ENCODE assay signal across 12 cellular contexts in the genomic region with DNA sequence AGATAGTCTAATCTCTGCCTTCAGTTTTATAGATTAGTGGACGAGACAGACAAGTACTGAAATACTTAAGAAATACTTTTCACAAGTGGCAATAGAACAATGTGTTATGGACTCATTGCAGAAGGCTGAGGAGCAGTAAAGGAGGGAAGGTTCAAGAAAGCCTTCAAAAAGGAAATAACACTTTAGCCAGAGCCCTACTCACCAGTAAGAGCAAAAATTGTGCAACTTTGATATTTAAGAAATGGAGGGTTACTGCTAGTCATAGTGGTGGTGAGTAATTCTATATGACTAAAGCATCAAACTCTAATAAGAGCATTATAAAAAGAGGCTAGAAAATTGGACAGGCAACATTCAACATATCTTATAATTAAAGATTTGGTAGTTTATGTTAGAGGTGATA. TPM values are rescaled to one million over a fixed set of nuclear protein-coding genes. Genes with fewer than 3 reads are reported as not detected.
A peak's percentile ranks its signal among the peaks of the same experiment; 100 is the strongest.
DNase-seq lines count a peak whose midpoint lies in the region; ATAC-seq and TF ChIP-seq lines count a peak whose summit lies in the region.
"Had no signal": no experiment of that assay in that cellular context is flagged by ENCODE, and none has a peak within 500 bp of the region (broad histone marks: within the 10 kb centered on the region; RNA-seq: fewer than 3 reads in every experiment).

No MANE protein-coding gene starts in this region.

- peaks cover 3% of the 10 kb centered on the region; the same call in 1 of the 2 replicates for H3K9me2 ChIP-seq in GM23248 (ENCODE audit: insufficient read depth)

- H3K36me3 Mint-ChIP-seq in progenitor cell of endocrine pancreas (ENCODE audit: insufficient read depth): peaks cover 9% of the 10 kb centered on the region

- peak; percentile 92 for DNase-seq in GM23248
- DNase-seq in OCI-M1 (lab: John Stamatoyannopoulos, UW): peak; percentile 54
- DNase-seq in fibroblast of gingiva (ENCODE audit: low read depth): peak; percentile 74
- no peak for DNase-seq in progenitor cell of endocrine pancreas (ENCODE audit: low spot score, unreplicated experiment)
- no peak for DNase-seq in HT-29 (ENCODE audit: low spot score)
- no peak for DNase-seq in SW 1271 (lab: John Stamatoyannopoulos, UW)
- DNase-seq: activated CD4-positive, alpha-beta T cell treated with anti-CD3 and anti-CD28 coated beads for 48 hours; activated naive CD4-positive, alpha-beta T cell treated with anti-CD3 and anti-CD28 coated beads for 36 hours; Calu3 had no signal

- peaks cover 12% of the 10 kb centered on the region for H3K4me1 Mint-ChIP-seq in progenitor cell of endocrine pancreas (ENCODE audit: low read depth)

- H3K4me2 ChIP-seq in GM23248 (ENCODE audit: unreplicated experiment): peak overlapping the region; percentile 25

- H3F3A ChIP-seq in GM23248 (ENCODE audit: insufficient read depth): peaks cover 68% of the 10 kb centered on the region

- peak overlapping the region; percentile 12; the same call in 1 of the 2 replicates for H3K4me3 ChIP-seq in GM23248
- H3K4me3 ChIP-seq: skin epidermis had no signal

- in situ Hi-C loops in GM23248 (cut with MboI): no loop called here

- H3K4me1 ChIP-seq in GM23248 (ENCODE audit: insufficient read depth): peaks cover 57% of the 10 kb centered on the region

- 32 to 48% methylated on average over 1 of the region's 1 CpG for WGBS in GM23248 (ENCODE audit: low coverage in 1 of 2, low lambda C conversion rate in 2 of 2, missing lambda C conversion rate in 2 of 2), 2 experiments

- H3K27ac ChIP-seq in GM23248: peak overlapping the region; percentile 55

- 0 out of 2 replicates have a peak, but pooled peaks cover 7% of the 10 kb centered on the region for H3K36me3 ChIP-seq in GM23248 (ENCODE audit: low read depth)

- peaks cover 95% of the 10 kb centered on the region for H3K79me2 ChIP-seq in GM23248 (ENCODE audit: insufficient read depth)

- peak overlapping the region; percentile 77 for H3K27ac Mint-ChIP-seq in progenitor cell of endocrine pancreas
- H3K27ac Mint-ChIP-seq: activated naive CD4-positive, alpha-beta T cell treated with anti-CD3 and anti-CD28 coated beads for 36 hours had no signal

- no peak overlapping the region for H2AFZ ChIP-seq in GM23248

- no peaks in the 10 kb centered on the region for H3K27me3 ChIP-seq in GM23248 (replicated peaks; ENCODE audit: insufficient read depth)

- no peak overlapping the region for H3K9ac ChIP-seq in GM23248

- no peaks in the 10 kb centered on the region for H3K9me3 ChIP-seq in GM23248 (ENCODE audit: low read depth)

- no peaks in the 10 kb centered on the region for H3K27me3 Mint-ChIP-seq in progenitor cell of endocrine pancreas

- H3K9me3 Mint-ChIP-seq in progenitor cell of endocrine pancreas (ENCODE audit: low read depth): no peaks in the 10 kb centered on the region
- H3K9me3 Mint-ChIP-seq: activated naive CD4-positive, alpha-beta T cell treated with anti-CD3 and anti-CD28 coated beads for 36 hours had no signal

- H4K20me1 ChIP-seq in GM23248 (ENCODE audit: insufficient read depth): peaks cover 14% of the 10 kb centered on the region; the same call in 1 of the 2 replicates

- no peak for ATAC-seq in HG03097 (IDR thresholded peaks at IDR 0.05; ENCODE audit: low FRiP score, unreplicated experiment)
- ATAC-seq in GM19395 (IDR thresholded peaks at IDR 0.05; ENCODE audit: unreplicated experiment): no peak

- no peak overlapping the region for H3K4me3 Mint-ChIP-seq in progenitor cell of endocrine pancreas (ENCODE audit: low read depth)
- H3K4me3 Mint-ChIP-seq: activated naive CD4-positive, alpha-beta T cell treated with anti-CD3 and anti-CD28 coated beads for 36 hours had no signal

- no peak for TF ChIP-seq CTCF in progenitor cell of endocrine pancreas (IDR thresholded peaks at IDR 0.05; ENCODE audit: unreplicated experiment)

RNA-seq across cellular contexts. Expression of a gene that starts 28.8 kb away (rescaled TPM):
- total RNA-seq in GM23248 (2014; rRNA removed; shearing (Covaris generic)): 24.9 and 25.6 TPM in 2 replicates
- 18.7 and 21.7 TPM in 2 replicates for polyA plus RNA-seq in GM23248 (2016; fragmentation: Nextera tagmentation; extraction: Ambion mirVana)
- total RNA-seq in progenitor cell of endocrine pancreas: 131 and 140 TPM in 2 replicates
- total RNA-seq in HT-29 (2014; rRNA removed; shearing (Covaris generic)): 23.6 and 29.6 TPM in 2 replicates

Comparison
In these comparisons a context has a peak if more than half of its experiments do, and no peak if none do; other contexts are left out.
1. DNase-seq: peak in GM23248 (single experiment), OCI-M1 (single experiment) and fibroblast of gingiva (single experiment); none in progenitor cell of endocrine pancreas (single experiment), HT-29 (single experiment) and SW 1271 (0 of 2).